Comparison of ENCODE assay signal across 8 cellular contexts in genomic region chr17:35242158-35242804, GRCh38. TPM values are rescaled to one million over a fixed set of nuclear protein-coding genes. Genes with fewer than 3 reads are reported as not detected.
DNase-seq lines count a peak whose midpoint lies in the region; ATAC-seq and TF ChIP-seq lines count a peak whose summit lies in the region.

No MANE protein-coding gene starts in this region.

- peaks cover 45% of the 10 kb centered on the region for H3K4me1 ChIP-seq in left ventricle myocardium inferior

- H3K9ac ChIP-seq in SK-N-MC (ENCODE audit: insufficient read length) = peak overlapping the region; percentile 84

- no peaks in the 10 kb centered on the region for H3K27me3 ChIP-seq in left ventricle myocardium inferior (ENCODE audit: low read depth)

- peak; percentile 46 for ATAC-seq in GM21619 (IDR thresholded peaks at IDR 0.05; ENCODE audit: unreplicated experiment)

- H3K4me1 Mint-ChIP-seq in activated naive CD4-positive, alpha-beta T cell treated with anti-CD3 and anti-CD28 coated beads, Interleukin-2, amount 50 U/mL, for 24 hours = peaks cover 74% of the 10 kb centered on the region

- peaks cover 3% of the 10 kb centered on the region for H3K36me3 Mint-ChIP-seq in activated naive CD4-positive, alpha-beta T cell treated with anti-CD3 and anti-CD28 coated beads, Interleukin-2, amount 50 U/mL, for 24 hours

- H3K27me3 Mint-ChIP-seq in activated naive CD4-positive, alpha-beta T cell treated with anti-CD3 and anti-CD28 coated beads, Interleukin-2, amount 50 U/mL, for 24 hours = no peaks in the 10 kb centered on the region

- no peaks in the 10 kb centered on the region for H3K9me3 Mint-ChIP-seq in activated naive CD4-positive, alpha-beta T cell treated with anti-CD3 and anti-CD28 coated beads, Interleukin-2, amount 50 U/mL, for 24 hours

- peak; percentile 89 for DNase-seq in DMS53 (lab: John Stamatoyannopoulos, UW)
- DNase-seq in SK-N-MC (ENCODE audit: low read depth, low spot score) = no peak
- DNase-seq in left ventricle myocardium inferior = peak; percentile 35
- peak; percentile 67 for DNase-seq in renal cortical epithelial cell (ENCODE audit: low read depth)
- DNase-seq in COLO829 (ENCODE audit: low spot score) = no peak

- H3K4me3 Mint-ChIP-seq in activated naive CD4-positive, alpha-beta T cell treated with anti-CD3 and anti-CD28 coated beads, Interleukin-2, amount 50 U/mL, for 24 hours = peak overlapping the region; percentile 97

- H3K9me3 ChIP-seq in KOPT-K1 (ENCODE audit: insufficient read depth, low read length, poor library complexity, severe bottlenecking) (no peaks in the 10 kb centered on the region), SK-N-MC (ENCODE audit: low read depth, low read length) (no peaks in the 10 kb centered on the region), left ventricle myocardium inferior (replicated peaks) (no peaks in the 10 kb centered on the region)

- peak; percentile 54 for TF ChIP-seq CTCF in left ventricle myocardium inferior (IDR thresholded peaks at IDR 0.05; ENCODE audit: borderline replicate concordance)

- peak overlapping the region; percentile 99 for H3K27ac Mint-ChIP-seq in activated naive CD4-positive, alpha-beta T cell treated with anti-CD3 and anti-CD28 coated beads, Interleukin-2, amount 50 U/mL, for 24 hours

- peaks cover 8% of the 10 kb centered on the region for H3K36me3 ChIP-seq in KOPT-K1 (ENCODE audit: insufficient read depth, low read length)
- 0 out of 2 replicates have a peak, but pooled peaks cover 1% of the 10 kb centered on the region for H3K36me3 ChIP-seq in SK-N-MC (ENCODE audit: insufficient read depth, low read length)
- no peaks in the 10 kb centered on the region for H3K36me3 ChIP-seq in left ventricle myocardium inferior

- H3K4me3 ChIP-seq in SK-N-MC = peak overlapping the region; percentile 86
- peak overlapping the region; percentile 91 for H3K4me3 ChIP-seq in left ventricle myocardium inferior

- H3K27ac ChIP-seq in KOPT-K1 (ENCODE audit: low read depth, low read length, poor library complexity, severe bottlenecking) = peak overlapping the region; percentile 96
- H3K27ac ChIP-seq in SK-N-MC = peak overlapping the region; percentile 47; the same call in 1 of the 2 replicates
- peak overlapping the region; percentile 96 for H3K27ac ChIP-seq in left ventricle myocardium inferior (replicated peaks)

- intact Hi-C loops in left ventricle myocardium inferior (cut with micrococcal nuclease) = no loop called here

RNA-seq across cellular contexts. Expression of gene SLFN5, which starts 0.6 kb away (rescaled TPM):
- total RNA-seq in left ventricle myocardium inferior (8.6 TPM), renal cortical epithelial cell (67.4 and 82.7 TPM in 2 replicates)

RNA-seq across cellular contexts. Expression of gene SLC35G3, which starts 48.1 kb away (rescaled TPM):
- total RNA-seq in left ventricle myocardium inferior (not detected), renal cortical epithelial cell (not detected in 2 replicates)

Comparison
In these comparisons a context has a peak if more than half of its experiments do, and no peak if none do; other contexts are left out.
1. DNase-seq: peak in DMS53 (single experiment), left ventricle myocardium inferior (single experiment) and renal cortical epithelial cell (single experiment); none in SK-N-MC (single experiment) and COLO829 (single experiment).
2. Peak in every context shown above with its lines, with median percentiles within 50 percentile points of each other: H3K27ac ChIP-seq.